Comparison of ENCODE assay signal across 29 cellular contexts in genomic region chr5:15893866-15894265, GRCh38.
DNase-seq lines count a peak whose midpoint lies in the region; FAIRE-seq and TF ChIP-seq lines count a peak whose summit lies in the region.
"Had no signal": no experiment of that assay in that cellular context is flagged by ENCODE, and none has a peak within 500 bp of the region (broad histone marks: within the 10 kb centered on the region; RNA-seq: fewer than 3 reads in every experiment).

No MANE protein-coding gene starts in this region.

- DNase-seq in kidney, result peak; percentile 37
- no peak for DNase-seq in NCI-H2227 treated with DMSO at 0.1 percent for 48 hours (lab: John Stamatoyannopoulos, UW)
- DNase-seq: 8988T; ACHN; AML-193; BE2C; C1 segment of cervical spinal cord; Caco-2; Calu3; CD4-positive, alpha-beta memory T cell; CD4-positive, alpha-beta T cell; CD4-positive, CD25-positive, alpha-beta regulatory T cell; CD8-positive, alpha-beta memory T cell; CD8-positive, alpha-beta T cell; COR-L47; DMS 273 treated with DMSO at 0.1 percent for 48 hours; DMS153; DMS53; DMS79; DMS79 treated with DMSO at 0.1 percent for 48 hours; DND-41; EL had no signal

- no peak overlapping the region for H3K4me3 ChIP-seq in kidney (ENCODE audit: low read length in 2 of 2)
- H3K4me3 ChIP-seq: A549; BLaER1; BLaER1 treated with 17β-estradiol and CSF1 and Interleukin-3, amounts not matched to agents 10 nM and 100 nM had no signal

- H3K27ac ChIP-seq in kidney (ENCODE audit: low read depth in 2 of 2, low read length in 2 of 2), result no peak overlapping the region
- H3K27ac ChIP-seq: 22Rv1; A549; BLaER1; BLaER1 treated with 17β-estradiol and CSF1 and Interleukin-3, amounts not matched to agents 10 nM and 100 nM; C4-2B had no signal

- H3K9me3 ChIP-seq in kidney (ENCODE audit: control insufficient read depth in 1 of 2, low read length in 2 of 2), result no peaks in the 10 kb centered on the region
- H3K9me3 ChIP-seq: A549; BE2C; BLaER1; BLaER1 treated with 17β-estradiol and CSF1 and Interleukin-3, amounts not matched to agents 10 nM and 100 nM; Caco-2 had no signal

- no peaks in the 10 kb centered on the region for H3K4me1 ChIP-seq in kidney (ENCODE audit: control insufficient read depth in 1 of 2, insufficient read depth in 1 of 2, low read depth in 1 of 2, low read length in 2 of 2)
- H3K4me1 ChIP-seq: A549; BE2C; BLaER1; BLaER1 treated with 17β-estradiol and CSF1 and Interleukin-3, amounts not matched to agents 10 nM and 100 nM; Caco-2 had no signal

- intact Hi-C loops in kidney (cut with DNase I), result no loop called here

- H3K9ac ChIP-seq in kidney (ENCODE audit: low read length in 2 of 2), result no peak overlapping the region
- H3K9ac ChIP-seq: BLaER1; BLaER1 treated with 17β-estradiol and CSF1 and Interleukin-3, amounts not matched to agents 10 nM and 100 nM had no signal

- no peak for FAIRE-seq in kidney (lab: Jason Lieb, UNC)
- FAIRE-seq: A204.1, A549, D721Med had no signal

- no peak for TF ChIP-seq CTCF in kidney (IDR thresholded peaks at IDR 0.05; ENCODE audit: borderline replicate concordance, extremely low read depth, insufficient read depth)

- H3K36me3 ChIP-seq in kidney (ENCODE audit: control insufficient read depth in 1 of 2, insufficient read depth in 2 of 2, low read length in 2 of 2), result no peaks in the 10 kb centered on the region
- H3K36me3 ChIP-seq: BE2C; BLaER1; BLaER1 treated with 17β-estradiol and CSF1 and Interleukin-3, amounts not matched to agents 10 nM and 100 nM had no signal
